In genomic region chr17:66190738-66191606, GRCh38 we compare ENCODE assay signal across 8 cellular contexts. TPM values are rescaled to one million over a fixed set of nuclear protein-coding genes. Genes with fewer than 3 reads are reported as not detected.
DNase-seq lines count a peak whose midpoint lies in the region; ATAC-seq and TF ChIP-seq lines count a peak whose summit lies in the region.

No MANE protein-coding gene starts in this region.

- peaks cover 14% of the 10 kb centered on the region for H3K4me1 Mint-ChIP-seq in T-helper 1 cell treated with Interleukin-12 subunit alpha and Interleukin-12 subunit beta and Interleukin-4 antibody, amounts not matched to agents 30 μg/mL and 1 μg/mL, for 36 hours (ENCODE audit: low read depth)

- CTCF ChIA-PET in SK-N-SH (lab: Yijun Ruan, JAX), result interaction anchor here (1.2 to 3.1 kb wide), 6 partner anchors 9 to 962 kb away, joined by 3 to 26 read pairs (median 3); no protein-coding TSS in a partner anchor

- H3K79me2 ChIP-seq in SK-N-SH (ENCODE audit: insufficient read depth), result peaks cover 23% of the 10 kb centered on the region

- POLR2A ChIA-PET in SK-N-SH (lab: Yijun Ruan, JAX), result interaction anchor here (0.7 kb wide), 2 partner anchors 21 to 473 kb away, joined by 3 to 5 read pairs; no protein-coding TSS in a partner anchor

- H3F3A ChIP-seq in SK-N-SH (replicated peaks; ENCODE audit: insufficient read depth), result peaks cover 20% of the 10 kb centered on the region

- H3K4me1 ChIP-seq in SK-N-SH (ENCODE audit: control insufficient read depth in 1 of 2, insufficient read depth in 2 of 2, low read depth in 1 of 2, low read length in 1 of 2), result peaks cover 7 to 8% of the 10 kb centered on the region in 2 experiments; a peak in 3 of 4 replicates
- H3K4me1 ChIP-seq in neuron (ENCODE audit: insufficient read depth, low read length), result peaks cover 19% of the 10 kb centered on the region

- peak overlapping the region; percentile 99 for H3K4me2 ChIP-seq in SK-N-SH

- ATAC-seq in GM21786 (IDR thresholded peaks at IDR 0.05; ENCODE audit: unreplicated experiment) (no peak), HG03097 (IDR thresholded peaks at IDR 0.05; ENCODE audit: low FRiP score, unreplicated experiment) (no peak)

- no peaks in the 10 kb centered on the region for H3K9me3 Mint-ChIP-seq in T-helper 1 cell treated with Interleukin-12 subunit alpha and Interleukin-12 subunit beta and Interleukin-4 antibody, amounts not matched to agents 30 μg/mL and 1 μg/mL, for 36 hours

- no peaks in the 10 kb centered on the region for H3K27me3 ChIP-seq in SK-N-SH (ENCODE audit: insufficient read depth)
- no peaks in the 10 kb centered on the region for H3K27me3 ChIP-seq in neuron (ENCODE audit: insufficient read depth, low read length)

- peak overlapping the region; percentile 93 for H2AFZ ChIP-seq in SK-N-SH (ENCODE audit: low read depth)
- H2AFZ ChIP-seq in neuron (ENCODE audit: low read depth, low read length), result peak overlapping the region; percentile 99

- H4K20me1 ChIP-seq in SK-N-SH (ENCODE audit: insufficient read depth), result no peaks in the 10 kb centered on the region

- H3K9ac ChIP-seq in SK-N-SH, result peak overlapping the region; percentile 87

- H3K4me3 ChIP-seq in SK-N-SH (ENCODE audit: low read depth in 2 of 2, low read length in 1 of 2) (peak overlapping the region; percentile 68 to 85), fibroblast of mammary gland (ENCODE audit: control insufficient read depth, low read depth, low read length) (peak overlapping the region; percentile 73), neuron (ENCODE audit: low read length) (peak overlapping the region; percentile 90)

- WGBS in SK-N-SH (ENCODE audit: low lambda C conversion rate), result 18% methylated on average over 18 of the region's 18 CpGs

- no peak for TF ChIP-seq CTCF in SK-N-SH (IDR thresholded peaks at IDR 0.05)
- no peak for TF ChIP-seq CTCF in fibroblast of mammary gland (conservative IDR thresholded peaks at IDR 0.05; ENCODE audit: control insufficient read depth, insufficient read depth, low read depth, low read length)

- peak overlapping the region; percentile 80 for H3K4me3 Mint-ChIP-seq in T-helper 1 cell treated with Interleukin-12 subunit alpha and Interleukin-12 subunit beta and Interleukin-4 antibody, amounts not matched to agents 30 μg/mL and 1 μg/mL, for 36 hours

- DNase-seq in T-helper 1 cell, result no peak
- peak; percentile 49 for DNase-seq in SK-N-SH
- peak; percentile 78 for DNase-seq in fibroblast of mammary gland (ENCODE audit: low read depth)
- DNase-seq in NK-92 treated with Interleukin-12 subunit alpha and Interleukin-12 subunit beta, amount 100 ng/mL, for 24 hours (lab: John Stamatoyannopoulos, UW), result no peak

- no peak for TF ChIP-seq RAD21 in SK-N-SH (IDR thresholded peaks at IDR 0.05; ENCODE audit: low read length)

- no peaks in the 10 kb centered on the region for H3K27me3 Mint-ChIP-seq in T-helper 1 cell treated with Interleukin-12 subunit alpha and Interleukin-12 subunit beta and Interleukin-4 antibody, amounts not matched to agents 30 μg/mL and 1 μg/mL, for 36 hours (ENCODE audit: low read depth)

- no peaks in the 10 kb centered on the region for H3K36me3 ChIP-seq in SK-N-SH (replicated peaks in 1 of 2; ENCODE audit: control insufficient read depth in 1 of 2, insufficient read depth in 2 of 2, low read length in 1 of 2)
- H3K36me3 ChIP-seq in neuron (ENCODE audit: insufficient read depth, low read length), result peaks cover 4% of the 10 kb centered on the region

- peak overlapping the region; percentile 19 for H3K27ac Mint-ChIP-seq in T-helper 1 cell treated with Interleukin-12 subunit alpha and Interleukin-12 subunit beta and Interleukin-4 antibody, amounts not matched to agents 30 μg/mL and 1 μg/mL, for 36 hours

- no peaks in the 10 kb centered on the region for H3K9me3 ChIP-seq in SK-N-SH
- no peaks in the 10 kb centered on the region for H3K9me3 ChIP-seq in neuron (ENCODE audit: low read length)

- no peaks in the 10 kb centered on the region for H3K36me3 Mint-ChIP-seq in T-helper 1 cell treated with Interleukin-12 subunit alpha and Interleukin-12 subunit beta and Interleukin-4 antibody, amounts not matched to agents 30 μg/mL and 1 μg/mL, for 36 hours (ENCODE audit: low read depth)

- no peaks in the 10 kb centered on the region for H3K9me2 ChIP-seq in SK-N-SH

- TF ChIP-seq EP300 in SK-N-SH (IDR thresholded peaks at IDR 0.05; ENCODE audit: borderline replicate concordance in 1 of 2, low read depth in 1 of 2, low read length in 1 of 2), result no peak

- peak overlapping the region; percentile 51 to 66; a peak in 3 of 4 replicates for H3K27ac ChIP-seq in SK-N-SH (ENCODE audit: low read depth in 2 of 2, low read length in 1 of 2)

TF ChIP-seq in SK-N-SH, 30 proteins besides CTCF, POLR2A, EP300 and RAD21:
- TF ChIP-seq NFIC (IDR thresholded peaks at IDR 0.05; ENCODE audit: borderline replicate concordance) (peak; percentile 23; the same call in 1 of the 2 replicates), MAX (IDR thresholded peaks at IDR 0.05; ENCODE audit: low read depth) (peak; percentile 33; the same call in 1 of the 2 replicates), MXI1 (IDR thresholded peaks at IDR 0.05; ENCODE audit: low read depth, low read length) (peak; percentile 73), YY1 (IDR thresholded peaks at IDR 0.05; ENCODE audit: low read depth) (no peak), GATA2 (CRISPR knock-in tag; IDR thresholded peaks at IDR 0.05) (no peak), SMC3 (IDR thresholded peaks at IDR 0.05; ENCODE audit: low read depth, low read length) (no peak)
TF ChIP-seq in SK-N-SH: peak in this region for 3.

RNA-seq across cellular contexts. Expression of gene CEP112, which starts 1.0 kb away (rescaled TPM):
- polyA plus RNA-seq in SK-N-SH (2012; rRNA removed), result 7.9 and 10.6 TPM in 2 replicates
- 13.9 and 18.0 TPM in 2 replicates for polyA plus RNA-seq in SK-N-SH (2012; cell fraction: cytosol; rRNA removed)
- polyA plus RNA-seq in SK-N-SH (2012; cell fraction: nucleus; rRNA removed), result 3.3 and 6.6 TPM in 2 replicates

RNA-seq across cellular contexts. Expression of gene APOH, which starts 38.2 kb away (rescaled TPM):
- not detected in 2 replicates for polyA plus RNA-seq in SK-N-SH (2012; rRNA removed)
- polyA plus RNA-seq in SK-N-SH (2012; cell fraction: cytosol; rRNA removed), result 0.03 and 0.08 TPM in 2 replicates
- not detected in 2 replicates for polyA plus RNA-seq in SK-N-SH (2012; cell fraction: nucleus; rRNA removed)

Comparison
In these comparisons a context has a peak if more than half of its experiments do, and no peak if none do; other contexts are left out.
1. DNase-seq: peak in SK-N-SH (single experiment) and fibroblast of mammary gland (single experiment); none in T-helper 1 cell (0 of 5) and NK-92 treated with Interleukin-12 subunit alpha and Interleukin-12 subunit beta, amount 100 ng/mL, for 24 hours (single experiment).
2. Peak in every context shown above with its lines, with median percentiles within 50 percentile points of each other: H3K4me3 ChIP-seq.